In genomic region chr22:38490475-38490874, GRCh38 we compare ENCODE assay signal across 11 cellular contexts. TPM values are rescaled to one million over a fixed set of nuclear protein-coding genes. Genes with fewer than 3 reads are reported as not detected.
DNase-seq lines count a peak whose midpoint lies in the region; ATAC-seq and TF ChIP-seq lines count a peak whose summit lies in the region.
"Had no signal": no experiment of that assay in that cellular context is flagged by ENCODE, and none has a peak within 500 bp of the region (broad histone marks: within the 10 kb centered on the region; RNA-seq: fewer than 3 reads in every experiment).

No MANE protein-coding gene starts in this region.

- H3K27me3 ChIP-seq in ACC112 (ENCODE audit: insufficient read depth, low read length) (no peaks in the 10 kb centered on the region), HUES6 (ENCODE audit: control insufficient read depth, insufficient read depth, low read length) (no peaks in the 10 kb centered on the region), neural progenitor cell (no peaks in the 10 kb centered on the region)

- H3K36me3 Mint-ChIP-seq in chondrocyte (ENCODE audit: low read depth) (peaks cover 63% of the 10 kb centered on the region), neural progenitor cell (peaks cover 64% of the 10 kb centered on the region)

- no peak for TF ChIP-seq CTCF in chondrocyte (IDR thresholded peaks at IDR 0.05)
- no peak for TF ChIP-seq CTCF in neural progenitor cell (IDR thresholded peaks at IDR 0.05)

- no peak overlapping the region for H3K4me3 Mint-ChIP-seq in chondrocyte (ENCODE audit: unreplicated experiment)
- no peak overlapping the region for H3K4me3 Mint-ChIP-seq in neural progenitor cell

- no peak overlapping the region for H3K4me2 ChIP-seq in neural progenitor cell

- peak overlapping the region; percentile 53 for H3K27ac ChIP-seq in ACC112 (ENCODE audit: low read depth, low read length)
- peak overlapping the region; percentile 49; the same call in 1 of the 2 replicates for H3K27ac ChIP-seq in HUES6 (ENCODE audit: low read depth, low read length)
- H3K27ac ChIP-seq in neural progenitor cell: peak overlapping the region; percentile 23

- H3K9me3 Mint-ChIP-seq in chondrocyte (ENCODE audit: low read depth) (no peaks in the 10 kb centered on the region), neural progenitor cell (no peaks in the 10 kb centered on the region)

- DNase-seq in chondrocyte (ENCODE audit: low spot score) (no peak), neural progenitor cell (ENCODE audit: low spot score) (no peak), NCI-H226 (no peak), NCI-H146 (lab: John Stamatoyannopoulos, UW) (no peak)
- DNase-seq: NCI-H1694 treated with DMSO at 0.1 percent for 48 hours had no signal

- H3K36me3 ChIP-seq in ACC112 (ENCODE audit: insufficient read depth, low read length): peaks cover 54% of the 10 kb centered on the region
- peaks cover 98% of the 10 kb centered on the region for H3K36me3 ChIP-seq in HUES6 (ENCODE audit: control insufficient read depth, insufficient read depth, low read length)
- H3K36me3 ChIP-seq in neural progenitor cell: peaks cover 65% of the 10 kb centered on the region

- no peaks in the 10 kb centered on the region for H3K27me3 Mint-ChIP-seq in chondrocyte (ENCODE audit: low read depth)
- H3K27me3 Mint-ChIP-seq in neural progenitor cell (ENCODE audit: insufficient read depth, low read depth): peaks cover 2% of the 10 kb centered on the region

- H3K4me1 Mint-ChIP-seq in chondrocyte (ENCODE audit: low read depth) (peaks cover 46% of the 10 kb centered on the region), neural progenitor cell (peaks cover 6% of the 10 kb centered on the region)

- peaks cover 90% of the 10 kb centered on the region for H4K20me1 ChIP-seq in neural progenitor cell (ENCODE audit: low read depth)

- peaks cover 35% of the 10 kb centered on the region for H3K79me2 ChIP-seq in ACC112 (ENCODE audit: control insufficient read depth, insufficient read depth, low read length, unreplicated experiment)
- peaks cover 71% of the 10 kb centered on the region for H3K79me2 ChIP-seq in neural progenitor cell (ENCODE audit: low read depth)

- H2AFZ ChIP-seq in ACC112 (ENCODE audit: low read length, unreplicated experiment) (no peak overlapping the region), neural progenitor cell (replicated peaks) (no peak overlapping the region)

- H3K9me3 ChIP-seq in HUES6 (ENCODE audit: control insufficient read depth, insufficient read depth, low read depth, low read length) (no peaks in the 10 kb centered on the region), neural progenitor cell (ENCODE audit: low read depth) (no peaks in the 10 kb centered on the region)

- H3K27ac Mint-ChIP-seq in chondrocyte (ENCODE audit: unreplicated experiment) (peak overlapping the region; percentile 79), neural progenitor cell (no peak overlapping the region)

- H3F3A ChIP-seq in neural progenitor cell (ENCODE audit: low read depth): peaks cover 98% of the 10 kb centered on the region

- H3K9ac ChIP-seq in HUES6 (ENCODE audit: low read length) (no peak overlapping the region), neural progenitor cell (no peak overlapping the region)

- no peak for ATAC-seq in HG03460 (IDR thresholded peaks at IDR 0.05; ENCODE audit: unreplicated experiment)
- no peak for ATAC-seq in GM18909 (IDR thresholded peaks at IDR 0.05; ENCODE audit: poor library complexity, unreplicated experiment)

- H3K4me1 ChIP-seq in ACC112 (ENCODE audit: control insufficient read depth, insufficient read depth, low read length, unreplicated experiment): peaks cover 44% of the 10 kb centered on the region
- H3K4me1 ChIP-seq in HUES6 (ENCODE audit: control insufficient read depth, insufficient read depth, low read length): peaks cover 11% of the 10 kb centered on the region; the same call in 1 of the 2 replicates
- no peaks in the 10 kb centered on the region for H3K4me1 ChIP-seq in neural progenitor cell

- H3K4me3 ChIP-seq in ACC112 (ENCODE audit: low read depth, low read length) (no peak overlapping the region), HUES6 (ENCODE audit: low read depth, low read length) (no peak overlapping the region), neural progenitor cell (no peak overlapping the region)

RNA-seq across cellular contexts. Expression of gene DDX17, which starts 15.6 kb away (rescaled TPM):
- total RNA-seq in chondrocyte (306 to 362 TPM (median 321 TPM) in 3 replicates), neural progenitor cell (ENCODE audit: low replicate concordance) (621 and 672 TPM in 2 replicates)

RNA-seq across cellular contexts. Expression of gene KDELR3, which starts 22.6 kb away (rescaled TPM):
- 127 to 137 TPM (median 134 TPM) in 3 replicates for total RNA-seq in chondrocyte
- 3.4 and 4.6 TPM in 2 replicates for total RNA-seq in neural progenitor cell (ENCODE audit: low replicate concordance)

RNA-seq across cellular contexts. Expression of gene KCNJ4, which starts 35.5 kb away (rescaled TPM):
- total RNA-seq in chondrocyte (0.27 to 0.33 TPM (median 0.27 TPM) in 3 replicates), neural progenitor cell (ENCODE audit: low replicate concordance) (0.82 and 4.6 TPM in 2 replicates)
- total RNA-seq: dermis microvascular lymphatic vessel endothelial cell, renal cortical epithelial cell had no signal

Comparison
In these comparisons a context has a peak if more than half of its experiments do, and no peak if none do; other contexts are left out.
1. RNA of gene KDELR3, which starts 22.6 kb away (total RNA-seq): 127 to 137 TPM in chondrocyte; 3.4 to 4.6 TPM in neural progenitor cell; every median in the first group is over 10 times any median in the second.
2. Peak in every context shown above with its lines, with median percentiles within 50 percentile points of each other: H3K27ac ChIP-seq.